Comparison of ENCODE assay signal across 18 cellular contexts in genomic region chr2:72827495-72827894, GRCh38. TPM values are rescaled to one million over a fixed set of nuclear protein-coding genes. Genes with fewer than 3 reads are reported as not detected.
DNase-seq lines count a peak whose midpoint lies in the region; ATAC-seq, FAIRE-seq and TF ChIP-seq lines count a peak whose summit lies in the region.
"Had no signal": no experiment of that assay in that cellular context is flagged by ENCODE, and none has a peak within 500 bp of the region (broad histone marks: within the 10 kb centered on the region; RNA-seq: fewer than 3 reads in every experiment).

No MANE protein-coding gene starts in this region.

- H3K27ac ChIP-seq in HepG2 (ENCODE audit: extremely low read length, insufficient read depth, low read length) (no peak overlapping the region), right lobe of liver (no peak overlapping the region), astrocyte (ENCODE audit: low read depth, low read length) (no peak overlapping the region), testis (no peak overlapping the region)
- H3K27ac ChIP-seq: SJCRH30 had no signal

- H3K9ac ChIP-seq in HepG2 (ENCODE audit: insufficient read depth, low read depth, low read length) (no peak overlapping the region), astrocyte (ENCODE audit: low read length) (no peak overlapping the region)

- CTCF ChIA-PET in HepG2 (lab: Yijun Ruan, JAX; ENCODE audit: low intra/inter-chr PET ratio, low total read pairs) = no interaction called here

- no peaks in the 10 kb centered on the region for H3K27me3 Mint-ChIP-seq in astrocyte (ENCODE audit: low read depth, unreplicated experiment)
- no peaks in the 10 kb centered on the region for H3K27me3 Mint-ChIP-seq in nephron (ENCODE audit: low read depth)
- no peaks in the 10 kb centered on the region for H3K27me3 Mint-ChIP-seq in chondrocyte (ENCODE audit: low read depth)

- BruUV-seq in HepG2 (replicated peaks; lab: Mats Ljungman, UMichigan) = no TSS peak

- H3K27ac Mint-ChIP-seq in astrocyte (ENCODE audit: unreplicated experiment) = no peak overlapping the region
- H3K27ac Mint-ChIP-seq in nephron = no peak overlapping the region
- no peak overlapping the region for H3K27ac Mint-ChIP-seq in chondrocyte (ENCODE audit: unreplicated experiment)
- H3K27ac Mint-ChIP-seq: H9, IgD-negative memory B cell had no signal

- H3K4me3 ChIP-seq in HepG2 (replicated peaks in 1 of 3; ENCODE audit: insufficient read depth in 1 of 3, low read depth in 2 of 3, low read length in 3 of 3) (no peak overlapping the region), right lobe of liver (no peak overlapping the region), astrocyte (ENCODE audit: insufficient read depth, low read depth, low read length) (no peak overlapping the region), testis (no peak overlapping the region)
- H3K4me3 ChIP-seq: SJCRH30 had no signal

- H3K79me2 ChIP-seq in HepG2 (ENCODE audit: insufficient read depth, low read length) (peaks cover 15% of the 10 kb centered on the region), astrocyte (ENCODE audit: insufficient read depth, low read length) (peaks cover 18% of the 10 kb centered on the region)

- POLR2A ChIA-PET in HepG2 (lab: Yijun Ruan, JAX) = no interaction called here

- TF ChIP-seq POLR2A in HepG2 (IDR thresholded peaks at IDR 0.05; ENCODE audit: insufficient read depth in 1 of 2, low read depth in 2 of 2, low read length in 2 of 2) (no peak), right lobe of liver (IDR thresholded peaks at IDR 0.05) (no peak), testis (IDR thresholded peaks at IDR 0.05) (no peak)

- no peak for DNase-seq in HepG2 (ENCODE audit: low spot score)
- DNase-seq in right lobe of liver = no peak
- no peak for DNase-seq in astrocyte (ENCODE audit: low read depth)
- DNase-seq in testis = no peak
- DNase-seq in G401 (ENCODE audit: low spot score) = no peak
- DNase-seq in chondrocyte (ENCODE audit: low spot score) = no peak
- DNase-seq: AML-193, DND-41, GF-D8, H9, MV-4-11, NCI-H1436, NCI-H2081, NCI-H510A treated with DMSO at 0.1 percent for 48 hours had no signal

- peaks cover 38% of the 10 kb centered on the region for H3K4me1 ChIP-seq in HepG2 (ENCODE audit: insufficient read depth, low read length)
- H3K4me1 ChIP-seq in right lobe of liver = peaks cover 0 to 6% (median 0%) of the 10 kb centered on the region in 4 donors
- peaks cover 19% of the 10 kb centered on the region for H3K4me1 ChIP-seq in astrocyte (ENCODE audit: insufficient read depth, low read length)
- peaks cover 10% of the 10 kb centered on the region for H3K4me1 ChIP-seq in testis

- H3K9me3 Mint-ChIP-seq in astrocyte (ENCODE audit: unreplicated experiment) (no peaks in the 10 kb centered on the region), nephron (no peaks in the 10 kb centered on the region), chondrocyte (ENCODE audit: low read depth) (no peaks in the 10 kb centered on the region)
- H3K9me3 Mint-ChIP-seq: H9, IgD-negative memory B cell had no signal

- TF ChIP-seq RAD21 in HepG2 (CRISPR knock-in tag; IDR thresholded peaks at IDR 0.05) = no peak

- H3K4me3 Mint-ChIP-seq in astrocyte (ENCODE audit: unreplicated experiment) = peak overlapping the region; percentile 24
- peak overlapping the region in 2 of 3 experiments; percentile 4 to 17 for H3K4me3 Mint-ChIP-seq in nephron
- no peak overlapping the region for H3K4me3 Mint-ChIP-seq in chondrocyte (ENCODE audit: unreplicated experiment)
- H3K4me3 Mint-ChIP-seq: H9 had no signal

- TF ChIP-seq CTCF in HepG2 (CRISPR knock-in tag; IDR thresholded peaks at IDR 0.05) (no peak), right lobe of liver (IDR thresholded peaks at IDR 0.05) (no peak), astrocyte (IDR thresholded peaks at IDR 0.05; ENCODE audit: insufficient read depth, low read depth, low read length) (no peak), nephron (IDR thresholded peaks at IDR 0.05; ENCODE audit: unreplicated experiment in 3 of 3) (no peak), testis (IDR thresholded peaks at IDR 0.05) (no peak), chondrocyte (IDR thresholded peaks at IDR 0.05) (no peak)

- H3K36me3 Mint-ChIP-seq in astrocyte (ENCODE audit: low read depth, unreplicated experiment) = no peaks in the 10 kb centered on the region
- H3K36me3 Mint-ChIP-seq in nephron (ENCODE audit: low read depth) = peaks cover 3% of the 10 kb centered on the region
- H3K36me3 Mint-ChIP-seq in chondrocyte (ENCODE audit: low read depth) = peaks cover 2% of the 10 kb centered on the region

- in situ Hi-C loops in HepG2 (cut with HindIII; ENCODE audit: extremely low pct_ligation_motif_present, low pct_unique_long_range_greater_than_20kb) (no loop called here), G401 (cut with HindIII; ENCODE audit: low sequenced_read_pairs) (no loop called here)

- H4K20me1 ChIP-seq in HepG2 (ENCODE audit: insufficient read depth, low read length) = no peaks in the 10 kb centered on the region
- H4K20me1 ChIP-seq in astrocyte (ENCODE audit: insufficient read depth, low read length) = peaks cover 19% of the 10 kb centered on the region

- FAIRE-seq in HepG2 (lab: Jason Lieb, UNC) (no peak), astrocyte (lab: Jason Lieb, UNC) (no peak)

- peaks cover 0 to 6% of the 10 kb centered on the region in 2 experiments; a peak in 1 of 5 replicates for H3K27me3 ChIP-seq in HepG2 (ENCODE audit: control insufficient read depth in 1 of 2, insufficient read depth in 2 of 2, low read length in 2 of 2)
- H3K27me3 ChIP-seq in right lobe of liver = no peaks in the 10 kb centered on the region
- peaks cover 5% of the 10 kb centered on the region for H3K27me3 ChIP-seq in astrocyte (ENCODE audit: insufficient read depth, low read length)
- no peaks in the 10 kb centered on the region for H3K27me3 ChIP-seq in testis
- H3K27me3 ChIP-seq: SJCRH30 had no signal

- no peak for ATAC-seq in HepG2
- no peak for ATAC-seq in right lobe of liver
- ATAC-seq in GM18867 (IDR thresholded peaks at IDR 0.05; ENCODE audit: unreplicated experiment) = no peak

- H3K4me1 Mint-ChIP-seq in astrocyte (ENCODE audit: low read depth, unreplicated experiment) (peaks cover 17% of the 10 kb centered on the region), nephron (peaks cover 22% of the 10 kb centered on the region), chondrocyte (ENCODE audit: low read depth) (peaks cover 33% of the 10 kb centered on the region)

- no peak overlapping the region for H3K4me2 ChIP-seq in HepG2 (ENCODE audit: low read depth, low read length)
- H3K4me2 ChIP-seq in astrocyte (ENCODE audit: low read length) = no peak overlapping the region

- TF ChIP-seq EP300 in HepG2 (IDR thresholded peaks at IDR 0.05; ENCODE audit: low read depth in 2 of 2, low read length in 2 of 2) (no peak), HepG2 (CRISPR knock-in tag; IDR thresholded peaks at IDR 0.05; ENCODE audit: borderline replicate concordance) (no peak)

- H2AFZ ChIP-seq in HepG2 (ENCODE audit: low read length) (no peak overlapping the region), astrocyte (ENCODE audit: low read depth, low read length) (no peak overlapping the region)

- H3K9me3 ChIP-seq in HepG2 (ENCODE audit: low read length) = no peaks in the 10 kb centered on the region
- no peaks in the 10 kb centered on the region for H3K9me3 ChIP-seq in right lobe of liver
- no peaks in the 10 kb centered on the region for H3K9me3 ChIP-seq in astrocyte (ENCODE audit: insufficient read depth, low read depth, low read length)
- no peaks in the 10 kb centered on the region for H3K9me3 ChIP-seq in testis
- H3K9me3 ChIP-seq: SJCRH30 had no signal

- intact Hi-C loops in HepG2 (cut with micrococcal nuclease; ENCODE audit: unreplicated experiment) = no loop called here
- intact Hi-C loops in right lobe of liver (cut with DNase I) = no loop called here
- intact Hi-C loops in testis (cut with DNase I; ENCODE audit: low total_unique reads) = no loop called here

- no peaks in the 10 kb centered on the region for H3K36me3 ChIP-seq in HepG2 (replicated peaks in 1 of 2; ENCODE audit: control insufficient read depth in 1 of 2, insufficient read depth in 2 of 2, low read length in 2 of 2)
- H3K36me3 ChIP-seq in right lobe of liver = no peaks in the 10 kb centered on the region
- H3K36me3 ChIP-seq in astrocyte (ENCODE audit: insufficient read depth, low read length) = no peaks in the 10 kb centered on the region
- H3K36me3 ChIP-seq in testis (ENCODE audit: low read depth, missing control alignments) = no peaks in the 10 kb centered on the region
- H3K36me3 ChIP-seq: SJCRH30 had no signal

- 68% methylated on average over 1 of the region's 1 CpG for WGBS in HepG2 (ENCODE audit: low lambda C conversion rate)
- WGBS in right lobe of liver (ENCODE audit: insufficient coverage, low coverage, low lambda C conversion rate, missing lambda C conversion rate) = 81% methylated on average over 1 of the region's 1 CpG
- 93 to 95% methylated on average over 1 of the region's 1 CpG for WGBS in testis, 2 donors

RNA-seq across cellular contexts. Expression of gene EXOC6B, which starts 1.7 kb away (rescaled TPM):
- total RNA-seq in HepG2 (2016; rRNA removed; fragmentation: Illumina TruSeq; extraction: Trizol) (15.9 and 28.4 TPM in 2 replicates), right lobe of liver (10 to 100 TPM in 2 of 6 experiments, 1 to 10 TPM in 4; 7.8 to 15.1 (median 9.1) TPM), astrocyte (26.2 and 31.8 TPM in 2 replicates), testis (10 to 100 TPM; 27.7 to 45.2 TPM), chondrocyte (25.6 to 32.2 TPM (median 31.6 TPM) in 3 replicates)
- total RNA-seq in HepG2 (2016; cell fraction: cytosol; rRNA removed; fragmentation: Illumina TruSeq; extraction: Trizol; ENCODE audit: low read depth) = 21.5 and 21.7 TPM in 2 replicates
- total RNA-seq in HepG2 (2016; cell fraction: insoluble cytoplasmic fraction; rRNA removed; fragmentation: Illumina TruSeq; extraction: Trizol) = 15.1 and 26.4 TPM in 2 replicates
- 6.5 and 7.7 TPM in 2 replicates for total RNA-seq in HepG2 (2016; cell fraction: membrane; rRNA removed; fragmentation: Illumina TruSeq; extraction: Trizol)
- 27.6 and 32.1 TPM in 2 replicates for total RNA-seq in HepG2 (2016; cell fraction: nucleus; rRNA removed; fragmentation: Illumina TruSeq; extraction: Trizol)
- polyA plus RNA-seq in HepG2 (2011; rRNA removed) (9.1 and 10.0 TPM in 2 replicates), testis (ENCODE audit: insufficient read depth, low read depth, low replicate concordance) (31.7 TPM)
- polyA plus RNA-seq in HepG2 (2011; cell fraction: cytosol; rRNA removed) = 6.7 and 7.0 TPM in 2 replicates
- polyA plus RNA-seq in HepG2 (2011; cell fraction: nucleus; rRNA removed) = 10.0 and 10.7 TPM in 2 replicates
- polyA plus RNA-seq in HepG2 (2012) = 6.2 and 7.1 TPM in 2 replicates
- polyA plus RNA-seq in HepG2 (2016; cell fraction: cytosol; fragmentation: Illumina TruSeq; extraction: Trizol; ENCODE audit: low read depth) = 0.36 and 0.58 TPM in 2 replicates
- polyA plus RNA-seq in HepG2 (2016; cell fraction: insoluble cytoplasmic fraction; fragmentation: Illumina TruSeq; extraction: Trizol; ENCODE audit: low read depth) = 17.2 and 17.6 TPM in 2 replicates
- polyA plus RNA-seq in HepG2 (2016; cell fraction: membrane; fragmentation: Illumina TruSeq; extraction: Trizol; ENCODE audit: low read depth) = 1.5 and 1.7 TPM in 2 replicates
- 12.3 and 13.8 TPM in 2 replicates for polyA plus RNA-seq in HepG2 (2016; cell fraction: nucleus; fragmentation: Illumina TruSeq; extraction: Trizol; ENCODE audit: insufficient read depth, low read depth)
- 31.1 and 34.5 TPM in 2 replicates for polyA minus RNA-seq in HepG2 (2011; rRNA and poly(A)+ RNA removed; ENCODE audit: low replicate concordance)
- 19.1 and 24.2 TPM in 2 replicates for polyA minus RNA-seq in HepG2 (2011; cell fraction: cytosol; rRNA and poly(A)+ RNA removed)
- 53.9 and 61.8 TPM in 2 replicates for polyA minus RNA-seq in HepG2 (2011; cell fraction: nucleus; rRNA and poly(A)+ RNA removed)
- 19.1 and 39.5 TPM in 2 replicates for total RNA-seq in G401 (2014; rRNA removed; shearing (Covaris generic))

RNA-seq across cellular contexts. Expression of gene SPR, which starts 59.7 kb away (rescaled TPM):
- total RNA-seq in HepG2 (2016; rRNA removed; fragmentation: Illumina TruSeq; extraction: Trizol) (85.0 and 96.0 TPM in 2 replicates), right lobe of liver (10 to 100 TPM; 48.6 to 90.2 (median 68.5) TPM), astrocyte (23.6 TPM in 2 replicates), testis (10 to 100 TPM; 21.7 to 27.6 TPM), chondrocyte (8.9 to 13.5 TPM (median 12.8 TPM) in 3 replicates)
- total RNA-seq in HepG2 (2016; cell fraction: cytosol; rRNA removed; fragmentation: Illumina TruSeq; extraction: Trizol; ENCODE audit: low read depth) = 38.7 and 40.4 TPM in 2 replicates
- total RNA-seq in HepG2 (2016; cell fraction: insoluble cytoplasmic fraction; rRNA removed; fragmentation: Illumina TruSeq; extraction: Trizol) = 80.0 and 95.9 TPM in 2 replicates
- 62.4 and 65.7 TPM in 2 replicates for total RNA-seq in HepG2 (2016; cell fraction: membrane; rRNA removed; fragmentation: Illumina TruSeq; extraction: Trizol)
- 45.5 and 49.4 TPM in 2 replicates for total RNA-seq in HepG2 (2016; cell fraction: nucleus; rRNA removed; fragmentation: Illumina TruSeq; extraction: Trizol)
- polyA plus RNA-seq in HepG2 (2011; rRNA removed) (32.4 and 34.0 TPM in 2 replicates), testis (ENCODE audit: insufficient read depth, low read depth, low replicate concordance) (15.7 TPM)
- 36.8 and 38.2 TPM in 2 replicates for polyA plus RNA-seq in HepG2 (2011; cell fraction: cytosol; rRNA removed)
- 13.3 and 15.7 TPM in 2 replicates for polyA plus RNA-seq in HepG2 (2011; cell fraction: nucleus; rRNA removed)
- polyA plus RNA-seq in HepG2 (2012) = 30.9 and 32.8 TPM in 2 replicates
- 35.7 and 40.5 TPM in 2 replicates for polyA plus RNA-seq in HepG2 (2016; cell fraction: cytosol; fragmentation: Illumina TruSeq; extraction: Trizol; ENCODE audit: low read depth)
- polyA plus RNA-seq in HepG2 (2016; cell fraction: insoluble cytoplasmic fraction; fragmentation: Illumina TruSeq; extraction: Trizol; ENCODE audit: low read depth) = 74.6 and 78.4 TPM in 2 replicates
- polyA plus RNA-seq in HepG2 (2016; cell fraction: membrane; fragmentation: Illumina TruSeq; extraction: Trizol; ENCODE audit: low read depth) = 47.2 and 51.0 TPM in 2 replicates
- polyA plus RNA-seq in HepG2 (2016; cell fraction: nucleus; fragmentation: Illumina TruSeq; extraction: Trizol; ENCODE audit: insufficient read depth, low read depth) = 75.3 and 78.1 TPM in 2 replicates
- 28.6 and 36.6 TPM in 2 replicates for polyA minus RNA-seq in HepG2 (2011; rRNA and poly(A)+ RNA removed; ENCODE audit: low replicate concordance)
- 12.9 and 13.5 TPM in 2 replicates for polyA minus RNA-seq in HepG2 (2011; cell fraction: cytosol; rRNA and poly(A)+ RNA removed)
- polyA minus RNA-seq in HepG2 (2011; cell fraction: nucleus; rRNA and poly(A)+ RNA removed) = 5.4 and 8.7 TPM in 2 replicates
- total RNA-seq in G401 (2014; rRNA removed; shearing (Covaris generic)) = 55.9 and 65.8 TPM in 2 replicates
- polyA plus RNA-seq: IgD-negative memory B cell had no signal
